In the genomic region with DNA sequence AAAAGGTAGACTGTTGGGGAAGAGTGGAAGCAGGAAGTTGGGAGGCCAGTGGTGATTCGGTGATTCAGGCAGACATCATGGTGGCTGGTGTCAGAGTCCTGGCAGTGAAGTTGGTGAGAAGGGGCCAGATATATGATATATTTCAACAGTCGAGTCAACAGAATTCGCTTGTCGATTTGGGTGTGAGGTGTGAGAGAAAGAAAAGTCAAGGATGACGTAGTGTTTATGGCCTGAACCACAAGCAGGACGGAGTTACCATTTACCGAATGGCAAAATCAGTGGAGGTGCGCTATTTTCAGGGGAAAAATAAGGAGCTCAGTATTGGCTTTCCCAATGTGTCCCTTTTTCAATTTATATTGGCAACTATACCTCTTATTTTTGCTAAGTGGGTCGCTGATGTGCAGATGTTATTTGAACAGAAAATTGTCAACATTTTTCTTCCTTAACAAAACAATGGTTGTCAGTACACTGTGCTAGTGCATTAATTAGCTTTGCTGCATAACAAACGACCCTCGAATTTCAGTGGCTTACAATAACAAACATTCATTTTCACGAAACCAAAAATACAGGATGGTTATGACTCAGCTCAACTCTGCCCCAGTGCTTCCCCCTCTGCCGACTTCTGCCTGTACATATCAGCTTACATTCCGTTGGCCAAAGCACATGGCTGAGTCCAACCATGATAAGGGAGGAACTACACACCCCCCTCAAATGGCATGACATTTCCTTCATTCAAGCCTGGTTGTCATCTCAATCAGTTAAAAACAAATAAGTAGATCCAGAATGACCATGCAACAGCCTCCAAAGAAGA, we compare ENCODE assay signal across 26 cellular contexts.
DNase-seq lines count a peak whose midpoint lies in the region; ATAC-seq and TF ChIP-seq lines count a peak whose summit lies in the region.
"Had no signal": no experiment of that assay in that cellular context is flagged by ENCODE, and none has a peak within 500 bp of the region (broad histone marks: within the 10 kb centered on the region; RNA-seq: fewer than 3 reads in every experiment).

No MANE protein-coding gene starts in this region.

- ATAC-seq in PC-3 = no peak
- ATAC-seq in omental fat pad (ENCODE audit: low FRiP score) = no peak
- no peak for ATAC-seq in HG03139 (IDR thresholded peaks at IDR 0.05; ENCODE audit: unreplicated experiment)
- ATAC-seq in GM21576 (IDR thresholded peaks at IDR 0.05; ENCODE audit: unreplicated experiment) = no peak
- ATAC-seq: HCT116, T-helper 17 cell, WTC11 had no signal

- H3K4me2 ChIP-seq in PC-3 (ENCODE audit: low read length) = no peak overlapping the region
- H3K4me2 ChIP-seq: BLaER1 had no signal

- H4K20me1 ChIP-seq in PC-3 (ENCODE audit: low read length) = no peaks in the 10 kb centered on the region
- H4K20me1 ChIP-seq: BLaER1 had no signal

- DNase-seq in NCI-H2029 treated with DMSO at 0.1 percent for 48 hours (lab: John Stamatoyannopoulos, UW) = peak; percentile 60
- no peak for DNase-seq in NCI-H2029 (lab: John Stamatoyannopoulos, UW)
- peak; percentile 7 for DNase-seq in PC-3
- DNase-seq in choroid plexus epithelial cell (ENCODE audit: low read depth) = peak; percentile 67
- no peak for DNase-seq in omental fat pad (ENCODE audit: low spot score)
- DNase-seq in NOMO-1 treated with dmso at 0.1 percent for 144 hours (lab: John Stamatoyannopoulos, UW; ENCODE audit: unreplicated experiment) = no peak
- DNase-seq: activated CD4-positive, alpha-beta T cell treated with anti-CD3 and anti-CD28 coated beads, Interleukin-2, amount 50 U/mL, for 4 hours; activated naive CD4-positive, alpha-beta T cell treated with anti-CD3 and anti-CD28 coated beads, Interleukin-2, amount 50 U/mL, for 16 hours; central memory CD4-positive, alpha-beta T cell; COR-L47; dermis blood vessel endothelial cell; KBM-7; left cardiac atrium; MV-4-11; NCI-H2171 treated with DMSO at 0.1 percent for 48 hours; NCI-H526; stimulated activated CD8-positive, alpha-beta memory T cell treated with anti-CD3 and anti-CD28 coated beads, Interleukin-4, amount 100 ng/mL, for 48 hours; stomach; T-helper 17 cell; tibial artery had no signal

- intact Hi-C loops in PC-3 (cut with micrococcal nuclease) = no loop called here

- H3K4me3 ChIP-seq in PC-3 (ENCODE audit: low read length) (no peak overlapping the region), choroid plexus epithelial cell (ENCODE audit: low read depth, low read length) (no peak overlapping the region)
- H3K4me3 ChIP-seq: BLaER1, SK-N-MC, stomach, tibial artery had no signal

- no peak overlapping the region for H3K9ac ChIP-seq in PC-3 (ENCODE audit: low read length)
- H3K9ac ChIP-seq: BLaER1 had no signal

- H3K27ac ChIP-seq in PC-3 (ENCODE audit: low read length) = no peak overlapping the region
- H3K27ac ChIP-seq: BLaER1, SK-N-MC, stomach, tibial artery had no signal

- H3K79me2 ChIP-seq in PC-3 (ENCODE audit: low read length) = no peaks in the 10 kb centered on the region

- no TSS peak for BruUV-seq in PC-3 (replicated peaks; lab: Mats Ljungman, UMichigan)

- POLR2A ChIA-PET in PC-3 (lab: Charles Lee; ENCODE audit: unreplicated experiment) = no interaction called here

- no peaks in the 10 kb centered on the region for H3F3A ChIP-seq in PC-3 (ENCODE audit: low read length, unreplicated experiment)

- no peaks in the 10 kb centered on the region for H3K9me3 ChIP-seq in PC-3 (ENCODE audit: low read length)
- H3K9me3 ChIP-seq: BLaER1, stomach, tibial artery had no signal

- CTCF ChIA-PET in PC-3 (lab: Charles Lee) = no interaction called here

- TF ChIP-seq CTCF in PC-3 (conservative IDR thresholded peaks at IDR 0.05; ENCODE audit: low read depth, low read length) = no peak
- TF ChIP-seq CTCF in choroid plexus epithelial cell (conservative IDR thresholded peaks at IDR 0.05; ENCODE audit: low read depth, low read length) = no peak
- TF ChIP-seq CTCF in omental fat pad (IDR thresholded peaks at IDR 0.05) = no peak

- no peaks in the 10 kb centered on the region for H3K9me2 ChIP-seq in PC-3 (replicated peaks; ENCODE audit: low read length)

- H2AFZ ChIP-seq in PC-3 (ENCODE audit: low read length) = no peak overlapping the region

- peaks cover 35% of the 10 kb centered on the region for H3K27me3 ChIP-seq in PC-3 (ENCODE audit: low read length)
- H3K27me3 ChIP-seq: BLaER1, stomach, tibial artery had no signal

- H3K4me1 ChIP-seq in PC-3 (ENCODE audit: insufficient read depth, low read length) = no peaks in the 10 kb centered on the region
- H3K4me1 ChIP-seq: BLaER1, stomach, tibial artery had no signal

- no peaks in the 10 kb centered on the region for H3K36me3 ChIP-seq in PC-3 (ENCODE audit: low read depth, low read length)
- H3K36me3 ChIP-seq: BLaER1, stomach, tibial artery had no signal

Comparison
In these comparisons a context has a peak if more than half of its experiments do, and no peak if none do; other contexts are left out.
1. DNase-seq: peak in NCI-H2029 treated with DMSO at 0.1 percent for 48 hours (single experiment), PC-3 (single experiment) and choroid plexus epithelial cell (single experiment); none in NCI-H2029 (single experiment), omental fat pad (single experiment) and NOMO-1 treated with dmso at 0.1 percent for 144 hours (single experiment).